23 cellular contexts compared by ENCODE assay signal in the genomic region with DNA sequence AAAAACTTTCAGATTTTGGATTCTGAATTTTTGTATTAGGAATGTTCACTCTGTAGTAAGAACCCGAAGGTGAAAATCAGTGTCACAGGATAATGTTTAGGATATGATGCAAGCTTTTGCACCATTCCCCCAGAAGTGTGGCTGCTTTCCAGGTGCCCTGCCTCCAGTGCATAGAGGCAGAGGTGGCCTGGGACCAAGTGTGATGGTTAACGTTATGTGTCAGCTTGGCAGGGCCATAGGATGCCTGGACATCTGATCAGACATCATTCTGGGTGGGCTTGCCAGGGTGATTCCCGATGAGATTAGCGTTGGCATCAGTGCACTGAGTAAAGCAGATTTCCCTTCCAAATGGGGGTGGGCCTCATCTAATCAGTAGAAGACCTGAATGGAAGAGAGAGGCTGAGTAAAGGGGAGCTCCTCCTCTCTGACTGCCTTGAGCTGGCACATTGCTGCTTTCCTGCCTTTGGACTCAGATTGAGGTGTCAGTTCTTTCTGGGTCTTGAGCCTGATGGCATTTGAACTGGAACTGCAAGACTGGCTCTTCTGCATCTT.
"Had no signal": no experiment of that assay in that cellular context is flagged by ENCODE, and none has a peak within 500 bp of the region (broad histone marks: within the 10 kb centered on the region; RNA-seq: fewer than 3 reads in every experiment).

No MANE protein-coding gene starts in this region.

- H3K4me3 ChIP-seq: gastrocnemius medialis, spleen, upper lobe of left lung had no signal

- H3K4me1 ChIP-seq: gastrocnemius medialis, upper lobe of left lung had no signal

- H3K27ac ChIP-seq: brain microvascular endothelial cell, gastrocnemius medialis, upper lobe of left lung, WERI-Rb-1 had no signal

- H3K27me3 ChIP-seq: brain microvascular endothelial cell, spleen had no signal

- H3K9me3 ChIP-seq: gastrocnemius medialis had no signal

- ATAC-seq: activated CD8-positive, alpha-beta memory T cell treated with anti-CD3 and anti-CD28 coated beads, Interleukin-2, amount 10 ng/mL, durations not matched to agents 7 days and 5 days; activated CD8-positive, alpha-beta T cell treated with anti-CD3 and anti-CD28 coated beads for 36 hours; esophagus mucosa; gastrocnemius medialis; left ventricle myocardium superior; T-cell had no signal

- DNase-seq: activated CD4-positive, alpha-beta T cell treated with anti-CD3 and anti-CD28 coated beads, Interleukin-2, amount 10 ng/mL, durations not matched to agents 7 days and 5 days; activated CD4-positive, CD25-positive, alpha-beta regulatory T cell treated with anti-CD3 and anti-CD28 coated beads, Interleukin-2, amount 50 U/mL, for 72 hours; activated CD8-positive, alpha-beta memory T cell treated with anti-CD3 and anti-CD28 coated beads, Interleukin-2, amount 10 ng/mL, durations not matched to agents 7 days and 5 days; activated CD8-positive, alpha-beta T cell treated with anti-CD3 and anti-CD28 coated beads for 36 hours; activated gamma-delta T cell treated with Interleukin-2 at 50 U/mL for 16 hours; activated T-cell treated with anti-CD3 and anti-CD28 coated beads, Interleukin-2, amount 50 U/mL, for 1 hour; aorta; brain microvascular endothelial cell; caudate nucleus; dermis blood vessel endothelial cell; effector memory CD4-positive, alpha-beta T cell; gastrocnemius medialis; hippocampal formation; left ventricle myocardium superior; mammary epithelial cell; nephron progenitor cell; spleen; stimulated activated CD4-positive, alpha-beta T cell treated with anti-CD3 and anti-CD28 coated beads, Interleukin-4, amount 100 ng/mL, for 1 hour; stimulated activated naive CD4-positive, alpha-beta T cell; T-cell; upper lobe of left lung; WERI-Rb-1 had no signal

- H3K36me3 ChIP-seq: brain microvascular endothelial cell, gastrocnemius medialis, spleen, upper lobe of left lung, WERI-Rb-1 had no signal
